In the genomic region with DNA sequence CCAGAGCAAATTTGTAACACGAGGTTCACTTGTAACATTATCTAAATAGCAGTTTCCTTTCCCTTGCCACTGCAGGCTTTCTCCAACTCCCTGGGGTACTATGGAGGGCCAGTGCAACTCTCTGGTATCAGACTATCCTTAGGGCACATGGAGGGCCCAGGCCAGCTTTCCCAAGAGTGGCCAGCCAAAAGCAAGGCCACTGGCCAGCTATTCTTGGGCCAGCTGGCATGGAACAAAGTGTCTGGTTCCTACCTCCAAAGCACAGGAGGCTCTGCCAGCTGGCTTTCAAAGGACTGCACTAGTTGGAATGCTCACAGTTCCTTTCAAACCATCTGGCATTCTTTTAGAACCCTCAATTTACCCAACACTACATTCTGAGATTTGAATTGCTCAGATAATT, we compare ENCODE assay signal across 11 cellular contexts. TPM values are rescaled to one million over a fixed set of nuclear protein-coding genes. Genes with fewer than 3 reads are reported as not detected.
DNase-seq lines count a peak whose midpoint lies in the region; ATAC-seq, FAIRE-seq and TF ChIP-seq lines count a peak whose summit lies in the region.
"Had no signal": no experiment of that assay in that cellular context is flagged by ENCODE, and none has a peak within 500 bp of the region (broad histone marks: within the 10 kb centered on the region; RNA-seq: fewer than 3 reads in every experiment).

No MANE protein-coding gene starts in this region.

- peaks cover 17% of the 10 kb centered on the region for H3K4me1 Mint-ChIP-seq in GM23338

- peaks cover 61% of the 10 kb centered on the region for H3K79me2 ChIP-seq in GM23338 (replicated peaks; ENCODE audit: insufficient read depth)

- DNase-seq in GM23338 (ENCODE audit: low spot score) (peak; percentile 40), anterior cingulate cortex (lab: John Stamatoyannopoulos, UW) (peak in 54 of 58 donors; percentile 3 to 91 (median 60)), left ventricle myocardium superior (peak; percentile 84), gastrocnemius medialis (peak; percentile 67 to 90), RPMI8226 (no peak), GM12891 (ENCODE audit: insufficient read length, low spot score) (no peak), GM10266 (ENCODE audit: extremely low spot score) (no peak), NCI-H345 treated with DMSO at 0.1 percent for 48 hours (lab: John Stamatoyannopoulos, UW; ENCODE audit: unreplicated experiment) (no peak)
- DNase-seq: activated CD8-positive, alpha-beta memory T cell treated with anti-CD3 and anti-CD28 coated beads, Interleukin-2, amount 10 ng/mL, durations not matched to agents 7 days and 5 days; DND-41; NCI-H2081 treated with DMSO at 0.1 percent for 48 hours had no signal

- H3K9me2 ChIP-seq in GM23338 (ENCODE audit: insufficient read depth), result no peaks in the 10 kb centered on the region

- FAIRE-seq in GM12891 (lab: Jason Lieb, UNC), result no peak

- peaks cover 8% of the 10 kb centered on the region; the same call in 1 of the 2 replicates for H4K20me1 ChIP-seq in GM23338 (replicated peaks; ENCODE audit: insufficient read depth)

- H2AFZ ChIP-seq in GM23338, result no peak overlapping the region

- no peaks in the 10 kb centered on the region for H3K9me3 ChIP-seq in gastrocnemius medialis

- peak; percentile 53 for ATAC-seq in GM23338
- peak; percentile 94 for ATAC-seq in left ventricle myocardium superior
- peak; percentile 96 to 100 for ATAC-seq in gastrocnemius medialis
- ATAC-seq: activated CD8-positive, alpha-beta memory T cell treated with anti-CD3 and anti-CD28 coated beads, Interleukin-2, amount 10 ng/mL, durations not matched to agents 7 days and 5 days had no signal

- no peaks in the 10 kb centered on the region for H3K9me3 Mint-ChIP-seq in GM23338

- TF ChIP-seq POLR2A in gastrocnemius medialis (IDR thresholded peaks at IDR 0.05) (no peak), GM12891 (IDR thresholded peaks at IDR 0.05; ENCODE audit: low read depth, low read length) (no peak)

- H3K27me3 ChIP-seq in GM23338 (ENCODE audit: insufficient read depth) (no peaks in the 10 kb centered on the region), gastrocnemius medialis (no peaks in the 10 kb centered on the region)

- H3K4me1 ChIP-seq in GM23338 (ENCODE audit: insufficient read depth) (no peaks in the 10 kb centered on the region), gastrocnemius medialis (peaks cover 13 to 23% of the 10 kb centered on the region in 2 donors)

- H3K27me3 Mint-ChIP-seq in GM23338 (ENCODE audit: insufficient read depth, low read depth, poor library complexity), result no peaks in the 10 kb centered on the region
- H3K27me3 Mint-ChIP-seq: activated CD8-positive, alpha-beta memory T cell treated with anti-CD3 and anti-CD28 coated beads, Interleukin-2, amount 10 ng/mL, durations not matched to agents 7 days and 5 days had no signal

- no peak overlapping the region for H3K4me3 Mint-ChIP-seq in GM23338
- H3K4me3 Mint-ChIP-seq: activated CD8-positive, alpha-beta memory T cell treated with anti-CD3 and anti-CD28 coated beads, Interleukin-2, amount 10 ng/mL, durations not matched to agents 7 days and 5 days had no signal

- intact Hi-C loops in left ventricle myocardium superior (cut with micrococcal nuclease) (no loop called here), gastrocnemius medialis (cut with DNase I; ENCODE audit: low total_unique reads) (loop anchor here (5.0 kb wide), 1 partner anchor 74 kb away; no protein-coding TSS in a partner anchor)

- H3K36me3 Mint-ChIP-seq in GM23338 (ENCODE audit: low read depth), result no peaks in the 10 kb centered on the region

- H3K4me3 ChIP-seq in GM23338, result no peak overlapping the region
- H3K4me3 ChIP-seq in gastrocnemius medialis, result no peak overlapping the region

- TF ChIP-seq CTCF in GM23338 (conservative IDR thresholded peaks at IDR 0.05; ENCODE audit: low read depth in 2 of 2), result no peak
- TF ChIP-seq CTCF in gastrocnemius medialis (IDR thresholded peaks at IDR 0.05 in 4 of 5, conservative IDR thresholded peaks at IDR 0.05 in 1 of 5), result no peak
- no peak for TF ChIP-seq CTCF in GM10266 (IDR thresholded peaks at IDR 0.05; ENCODE audit: control insufficient read depth, insufficient read depth, low read depth, missing control alignments)

- H3F3A ChIP-seq in GM23338 (replicated peaks; ENCODE audit: low read depth), result no peaks in the 10 kb centered on the region

- in situ Hi-C loops in gastrocnemius medialis (cut with MboI; ENCODE audit: low sequenced_read_pairs in 4 of 4), result no loop called here

- no peaks in the 10 kb centered on the region for H3K36me3 ChIP-seq in GM23338 (ENCODE audit: insufficient read depth)
- H3K36me3 ChIP-seq in gastrocnemius medialis, result no peaks in the 10 kb centered on the region

- H3K27ac ChIP-seq in GM23338 (ENCODE audit: low read depth), result no peak overlapping the region
- peak overlapping the region in 3 of 4 donors; percentile 11 to 52 (median 17) for H3K27ac ChIP-seq in gastrocnemius medialis

- no peak overlapping the region for H3K27ac Mint-ChIP-seq in GM23338
- H3K27ac Mint-ChIP-seq: activated CD8-positive, alpha-beta memory T cell treated with anti-CD3 and anti-CD28 coated beads, Interleukin-2, amount 10 ng/mL, durations not matched to agents 7 days and 5 days had no signal

- H3K4me2 ChIP-seq in GM23338, result no peak overlapping the region

TF ChIP-seq in GM23338, 12 proteins besides CTCF, POLR2A, EP300 and RAD21 (continues in another document):
- TF ChIP-seq JUNB (IDR thresholded peaks at IDR 0.05; ENCODE audit: unreplicated experiment), result no peak
- TF ChIP-seq CREB1 (CRISPR knock-in tag; IDR thresholded peaks at IDR 0.05; ENCODE audit: low read depth), result no peak
- TF ChIP-seq STAT1 (IDR thresholded peaks at IDR 0.05; ENCODE audit: unreplicated experiment), result no peak
- TF ChIP-seq, protein P1, sequence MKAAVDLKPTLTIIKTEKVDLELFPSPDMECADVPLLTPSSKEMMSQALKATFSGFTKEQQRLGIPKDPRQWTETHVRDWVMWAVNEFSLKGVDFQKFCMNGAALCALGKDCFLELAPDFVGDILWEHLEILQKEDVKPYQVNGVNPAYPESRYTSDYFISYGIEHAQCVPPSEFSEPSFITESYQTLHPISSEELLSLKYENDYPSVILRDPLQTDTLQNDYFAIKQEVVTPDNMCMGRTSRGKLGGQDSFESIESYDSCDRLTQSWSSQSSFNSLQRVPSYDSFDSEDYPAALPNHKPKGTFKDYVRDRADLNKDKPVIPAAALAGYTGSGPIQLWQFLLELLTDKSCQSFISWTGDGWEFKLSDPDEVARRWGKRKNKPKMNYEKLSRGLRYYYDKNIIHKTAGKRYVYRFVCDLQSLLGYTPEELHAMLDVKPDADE (IDR thresholded peaks at IDR 0.05), result no peak
- no peak for TF ChIP-seq EZH2 (IDR thresholded peaks at IDR 0.05; ENCODE audit: low read depth, unreplicated experiment)
- no peak for TF ChIP-seq NANOG (IDR thresholded peaks at IDR 0.05; ENCODE audit: borderline replicate concordance)
- no peak for TF ChIP-seq POLR2AphosphoS5 (IDR thresholded peaks at IDR 0.05; ENCODE audit: low read depth)
- TF ChIP-seq ZNF114 (CRISPR knock-in tag; IDR thresholded peaks at IDR 0.05), result no peak

TF ChIP-seq in GM12891, 5 proteins besides CTCF, POLR2A, EP300 and RAD21:
- TF ChIP-seq POU2F2 (IDR thresholded peaks at IDR 0.05; ENCODE audit: low read depth, low read length), result no peak

RNA-seq across cellular contexts. Expression of a gene that starts 8.7 kb away (rescaled TPM):
- total RNA-seq in GM23338 (2014; rRNA removed; shearing (Covaris generic)), result 6.9 and 10.0 TPM in 2 replicates
- polyA plus RNA-seq in GM23338 (2016; fragmentation: Nextera tagmentation; extraction: Ambion mirVana), result 10.2 and 10.3 TPM in 2 replicates
- total RNA-seq in left ventricle myocardium superior (5.3 TPM), gastrocnemius medialis (1 to 10 TPM; 1.3 to 3.1 (median 2.1) TPM)
- 3.4 TPM for polyA plus RNA-seq in GM12891 (2012; ENCODE audit: low read depth, missing spikeins)

Comparison
In these comparisons a context has a peak if more than half of its experiments do, and no peak if none do; other contexts are left out.
1. DNase-seq: peak in GM23338 (single experiment), anterior cingulate cortex (54 of 58), left ventricle myocardium superior (single experiment) and gastrocnemius medialis (2 of 2); none in RPMI8226 (single experiment), GM12891 (single experiment), GM10266 (single experiment) and NCI-H345 treated with DMSO at 0.1 percent for 48 hours (single experiment).
2. Peak in every context shown above with its lines, with median percentiles within 50 percentile points of each other: ATAC-seq.